In the genomic region with DNA sequence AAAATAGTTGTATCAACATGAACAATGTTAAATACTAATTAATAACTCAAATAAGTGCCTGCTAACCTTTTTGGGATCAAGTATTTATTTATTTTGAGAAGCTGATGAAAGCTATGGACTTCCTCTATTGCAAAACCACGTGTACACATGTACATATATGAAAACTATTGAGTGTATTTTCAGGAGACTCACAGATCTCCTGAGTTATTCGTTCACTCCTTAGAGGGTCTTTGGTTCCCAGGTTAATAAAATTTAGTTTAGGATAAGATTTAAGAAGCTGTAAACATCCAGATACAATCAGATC, we compare ENCODE assay signal across 9 cellular contexts.
DNase-seq lines count a peak whose midpoint lies in the region; ATAC-seq and TF ChIP-seq lines count a peak whose summit lies in the region.
"Had no signal": no experiment of that assay in that cellular context is flagged by ENCODE, and none has a peak within 500 bp of the region (broad histone marks: within the 10 kb centered on the region; RNA-seq: fewer than 3 reads in every experiment).

No MANE protein-coding gene starts in this region.

- peaks cover 0 to 18% (median 9%) of the 10 kb centered on the region in 3 donors for H3K4me1 ChIP-seq in esophagus squamous epithelium
- no peaks in the 10 kb centered on the region for H3K4me1 ChIP-seq in uterus
- H3K4me1 ChIP-seq: body of pancreas had no signal

- no peak overlapping the region for H3K4me3 ChIP-seq in esophagus squamous epithelium
- no peak overlapping the region for H3K4me3 ChIP-seq in uterus
- H3K4me3 ChIP-seq: body of pancreas had no signal

- peak; percentile 76 for ATAC-seq in GM18511 (IDR thresholded peaks at IDR 0.05; ENCODE audit: unreplicated experiment)
- ATAC-seq in GM21717 (IDR thresholded peaks at IDR 0.05; ENCODE audit: unreplicated experiment): peak; percentile 24
- ATAC-seq in HG03521 (IDR thresholded peaks at IDR 0.05; ENCODE audit: unreplicated experiment): peak; percentile 37

- H3K36me3 ChIP-seq in esophagus squamous epithelium (peaks cover 0 to 28% (median 0%) of the 10 kb centered on the region in 3 donors), uterus (no peaks in the 10 kb centered on the region)

- H3K9me3 ChIP-seq in esophagus squamous epithelium (peaks cover 5 to 17% (median 15%) of the 10 kb centered on the region in 3 donors), uterus (peaks cover 0 to 15% of the 10 kb centered on the region in 2 donors)

- H3K27ac ChIP-seq in esophagus squamous epithelium (peak overlapping the region in 3 of 4 donors; percentile 26 to 39 (median 36)), uterus (no peak overlapping the region)
- H3K27ac ChIP-seq: body of pancreas had no signal

- WGBS in esophagus squamous epithelium, 2 donors: 14 to 28% methylated on average over 2 of the region's 2 CpGs

- intact Hi-C loops in esophagus squamous epithelium (cut with DNase I): no loop called here
- intact Hi-C loops in uterus (cut with DNase I; ENCODE audit: low total_unique reads): no loop called here

- TF ChIP-seq POLR2A in esophagus squamous epithelium (IDR thresholded peaks at IDR 0.05) (no peak), uterus (IDR thresholded peaks at IDR 0.05) (no peak)

- H3K27me3 ChIP-seq in esophagus squamous epithelium (no peaks in the 10 kb centered on the region), uterus (no peaks in the 10 kb centered on the region)
- H3K27me3 ChIP-seq: body of pancreas had no signal

- DNase-seq in esophagus squamous epithelium (lab: John Stamatoyannopoulos, UW) (no peak), uterus (no peak), GOT3 (lab: John Stamatoyannopoulos, UW) (no peak), C1 segment of cervical spinal cord (lab: John Stamatoyannopoulos, UW) (no peak)
- DNase-seq in activated CD4-positive, alpha-beta T cell treated with anti-CD3 and anti-CD28 coated beads for 4 hours: no peak

- TF ChIP-seq CTCF in esophagus squamous epithelium (IDR thresholded peaks at IDR 0.05) (peak in 1 of 6 experiments; percentile 5), uterus (IDR thresholded peaks at IDR 0.05) (peak in 1 of 4 experiments; percentile 3)

Comparison
In these comparisons a context has a peak if more than half of its experiments do, and no peak if none do; other contexts are left out.
1. ATAC-seq: peak in every context shown above with its lines; median percentile 76 in GM18511; 37 in HG03521; 24 in GM21717.
2. H3K27ac ChIP-seq: peak in esophagus squamous epithelium (3 of 4); none in uterus (0 of 2).